ENCODE assay signal across 1 cellular context in the genomic region with DNA sequence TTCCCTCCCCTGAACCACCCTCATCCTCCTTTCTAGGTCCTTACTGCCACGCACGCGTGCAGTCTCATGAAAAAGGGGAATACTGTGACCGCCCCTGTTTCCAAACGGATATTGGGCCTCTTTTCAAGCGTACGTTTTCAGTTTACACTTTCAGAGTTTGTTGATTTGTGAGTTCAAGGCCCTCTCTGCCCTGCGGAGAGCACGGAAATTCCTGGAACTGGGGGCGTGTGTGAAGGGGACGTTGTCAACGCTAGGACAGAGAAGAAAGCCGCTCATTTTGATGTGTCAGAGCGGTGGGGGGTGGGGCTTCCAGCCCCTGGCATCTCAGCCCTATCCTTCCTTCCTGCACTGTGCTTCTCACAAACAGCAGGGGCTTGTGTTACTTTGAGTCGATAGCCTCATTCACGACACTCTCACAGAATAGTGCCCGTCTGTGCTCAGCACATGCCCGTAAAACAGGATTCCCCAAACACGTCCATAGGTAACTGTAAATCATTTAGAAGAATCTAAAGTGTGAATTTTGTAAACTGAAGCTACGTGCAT.
A peak's percentile ranks its signal among the peaks of the same experiment; 100 is the strongest.
TF ChIP-seq lines count a peak whose summit lies in the region.

No MANE protein-coding gene starts in this region.

TF ChIP-seq in HepG2, 621 proteins besides CTCF, POLR2A, EP300 and RAD21 (continued from another document and continues in another):
- TF ChIP-seq ATRX (CRISPR knock-in tag; IDR thresholded peaks at IDR 0.05; ENCODE audit: borderline replicate concordance) (no peak), ZNF30 (CRISPR knock-in tag; IDR thresholded peaks at IDR 0.05) (no peak), MXI1 (IDR thresholded peaks at IDR 0.05; ENCODE audit: borderline replicate concordance, low read depth, low read length) (peak; percentile 80; the same call in 1 of the 3 replicates), ZNF407 (CRISPR knock-in tag; IDR thresholded peaks at IDR 0.05; ENCODE audit: not compliant biosample characterization) (no peak), DBP (CRISPR knock-in tag; IDR thresholded peaks at IDR 0.05; ENCODE audit: not compliant biosample characterization) (no peak), NR2C2 (CRISPR knock-in tag; IDR thresholded peaks at IDR 0.05; ENCODE audit: borderline replicate concordance) (peak; percentile 87), SOX13 (IDR thresholded peaks at IDR 0.05) (peak; percentile 76; the same call in 1 of the 2 replicates), SOX13 (CRISPR knock-in tag; conservative IDR thresholded peaks at IDR 0.05 in 1 of 2, IDR thresholded peaks at IDR 0.05 in 1 of 2) (peak in 1 of 2 experiments; percentile 75; a peak in 2 of 4 replicates), PCBP2 (optimal IDR thresholded peaks at IDR 0.05; ENCODE audit: low read depth, low read length, poor library complexity, severe bottlenecking) (no peak), ZNF530 (CRISPR knock-in tag; IDR thresholded peaks at IDR 0.05; ENCODE audit: low read depth) (no peak), ZNF24 (IDR thresholded peaks at IDR 0.05) (no peak), ZNF7 (CRISPR knock-in tag; IDR thresholded peaks at IDR 0.05) (no peak), MYPOP (CRISPR knock-in tag; IDR thresholded peaks at IDR 0.05) (no peak), ZNF496 (CRISPR knock-in tag; IDR thresholded peaks at IDR 0.05; ENCODE audit: insufficient replicate concordance) (no peak), NR0B2 (CRISPR knock-in tag; IDR thresholded peaks at IDR 0.05) (no peak), KDM5B (CRISPR knock-in tag; IDR thresholded peaks at IDR 0.05; ENCODE audit: borderline replicate concordance) (no peak; the same call in 1 of the 2 replicates), NFKBIZ (CRISPR knock-in tag; IDR thresholded peaks at IDR 0.05) (peak; percentile 76; the same call in 1 of the 2 replicates), PLSCR1 (CRISPR knock-in tag; IDR thresholded peaks at IDR 0.05; ENCODE audit: borderline replicate concordance) (no peak), KDM6A (CRISPR knock-in tag; IDR thresholded peaks at IDR 0.05; ENCODE audit: low read depth) (peak; percentile 86), HNF4A (CRISPR knock-in tag; IDR thresholded peaks at IDR 0.05) (peak; percentile 73), ZNF333 (CRISPR knock-in tag; IDR thresholded peaks at IDR 0.05; ENCODE audit: borderline replicate concordance) (no peak; the same call in 1 of the 2 replicates), GFI1 (CRISPR knock-in tag; IDR thresholded peaks at IDR 0.05; ENCODE audit: borderline replicate concordance) (peak; percentile 74), ZFYVE20 (CRISPR knock-in tag; IDR thresholded peaks at IDR 0.05; ENCODE audit: borderline replicate concordance, low read depth) (no peak), ZBTB34 (CRISPR knock-in tag; IDR thresholded peaks at IDR 0.05) (peak; percentile 89)
- TF ChIP-seq, protein P1, sequence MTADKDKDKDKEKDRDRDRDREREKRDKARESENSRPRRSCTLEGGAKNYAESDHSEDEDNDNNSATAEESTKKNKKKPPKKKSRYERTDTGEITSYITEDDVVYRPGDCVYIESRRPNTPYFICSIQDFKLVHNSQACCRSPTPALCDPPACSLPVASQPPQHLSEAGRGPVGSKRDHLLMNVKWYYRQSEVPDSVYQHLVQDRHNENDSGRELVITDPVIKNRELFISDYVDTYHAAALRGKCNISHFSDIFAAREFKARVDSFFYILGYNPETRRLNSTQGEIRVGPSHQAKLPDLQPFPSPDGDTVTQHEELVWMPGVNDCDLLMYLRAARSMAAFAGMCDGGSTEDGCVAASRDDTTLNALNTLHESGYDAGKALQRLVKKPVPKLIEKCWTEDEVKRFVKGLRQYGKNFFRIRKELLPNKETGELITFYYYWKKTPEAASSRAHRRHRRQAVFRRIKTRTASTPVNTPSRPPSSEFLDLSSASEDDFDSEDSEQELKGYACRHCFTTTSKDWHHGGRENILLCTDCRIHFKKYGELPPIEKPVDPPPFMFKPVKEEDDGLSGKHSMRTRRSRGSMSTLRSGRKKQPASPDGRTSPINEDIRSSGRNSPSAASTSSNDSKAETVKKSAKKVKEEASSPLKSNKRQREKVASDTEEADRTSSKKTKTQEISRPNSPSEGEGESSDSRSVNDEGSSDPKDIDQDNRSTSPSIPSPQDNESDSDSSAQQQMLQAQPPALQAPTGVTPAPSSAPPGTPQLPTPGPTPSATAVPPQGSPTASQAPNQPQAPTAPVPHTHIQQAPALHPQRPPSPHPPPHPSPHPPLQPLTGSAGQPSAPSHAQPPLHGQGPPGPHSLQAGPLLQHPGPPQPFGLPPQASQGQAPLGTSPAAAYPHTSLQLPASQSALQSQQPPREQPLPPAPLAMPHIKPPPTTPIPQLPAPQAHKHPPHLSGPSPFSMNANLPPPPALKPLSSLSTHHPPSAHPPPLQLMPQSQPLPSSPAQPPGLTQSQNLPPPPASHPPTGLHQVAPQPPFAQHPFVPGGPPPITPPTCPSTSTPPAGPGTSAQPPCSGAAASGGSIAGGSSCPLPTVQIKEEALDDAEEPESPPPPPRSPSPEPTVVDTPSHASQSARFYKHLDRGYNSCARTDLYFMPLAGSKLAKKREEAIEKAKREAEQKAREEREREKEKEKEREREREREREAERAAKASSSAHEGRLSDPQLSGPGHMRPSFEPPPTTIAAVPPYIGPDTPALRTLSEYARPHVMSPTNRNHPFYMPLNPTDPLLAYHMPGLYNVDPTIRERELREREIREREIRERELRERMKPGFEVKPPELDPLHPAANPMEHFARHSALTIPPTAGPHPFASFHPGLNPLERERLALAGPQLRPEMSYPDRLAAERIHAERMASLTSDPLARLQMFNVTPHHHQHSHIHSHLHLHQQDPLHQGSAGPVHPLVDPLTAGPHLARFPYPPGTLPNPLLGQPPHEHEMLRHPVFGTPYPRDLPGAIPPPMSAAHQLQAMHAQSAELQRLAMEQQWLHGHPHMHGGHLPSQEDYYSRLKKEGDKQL (CRISPR knock-in tag; IDR thresholded peaks at IDR 0.05; ENCODE audit: low read depth) = peak; percentile 84
- TF ChIP-seq, protein P2, sequence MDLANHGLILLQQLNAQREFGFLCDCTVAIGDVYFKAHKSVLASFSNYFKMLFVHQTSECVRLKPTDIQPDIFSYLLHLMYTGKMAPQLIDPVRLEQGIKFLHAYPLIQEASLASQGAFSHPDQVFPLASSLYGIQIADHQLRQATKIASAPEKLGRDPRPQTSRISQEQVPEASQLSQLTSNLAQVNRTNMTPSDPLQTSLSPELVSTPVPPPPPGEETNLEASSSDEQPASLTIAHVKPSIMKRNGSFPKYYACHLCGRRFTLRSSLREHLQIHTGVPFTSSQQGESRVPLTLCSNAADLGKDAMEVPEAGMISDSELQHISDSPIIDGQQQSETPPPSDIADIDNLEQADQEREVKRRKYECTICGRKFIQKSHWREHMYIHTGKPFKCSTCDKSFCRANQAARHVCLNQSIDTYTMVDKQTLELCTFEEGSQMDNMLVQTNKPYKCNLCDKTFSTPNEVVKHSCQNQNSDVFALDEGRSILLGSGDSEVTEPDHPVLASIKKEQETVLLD (CRISPR knock-in tag; IDR thresholded peaks at IDR 0.05; ENCODE audit: low read depth) = no peak; the same call in 1 of the 2 replicates
- TF ChIP-seq, protein P3, sequence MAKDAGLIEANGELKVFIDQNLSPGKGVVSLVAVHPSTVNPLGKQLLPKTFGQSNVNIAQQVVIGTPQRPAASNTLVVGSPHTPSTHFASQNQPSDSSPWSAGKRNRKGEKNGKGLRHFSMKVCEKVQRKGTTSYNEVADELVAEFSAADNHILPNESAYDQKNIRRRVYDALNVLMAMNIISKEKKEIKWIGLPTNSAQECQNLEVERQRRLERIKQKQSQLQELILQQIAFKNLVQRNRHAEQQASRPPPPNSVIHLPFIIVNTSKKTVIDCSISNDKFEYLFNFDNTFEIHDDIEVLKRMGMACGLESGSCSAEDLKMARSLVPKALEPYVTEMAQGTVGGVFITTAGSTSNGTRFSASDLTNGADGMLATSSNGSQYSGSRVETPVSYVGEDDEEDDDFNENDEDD (CRISPR knock-in tag; IDR thresholded peaks at IDR 0.05; ENCODE audit: borderline replicate concordance) = peak; percentile 41; the same call in 1 of the 2 replicates
- TF ChIP-seq, protein P4, sequence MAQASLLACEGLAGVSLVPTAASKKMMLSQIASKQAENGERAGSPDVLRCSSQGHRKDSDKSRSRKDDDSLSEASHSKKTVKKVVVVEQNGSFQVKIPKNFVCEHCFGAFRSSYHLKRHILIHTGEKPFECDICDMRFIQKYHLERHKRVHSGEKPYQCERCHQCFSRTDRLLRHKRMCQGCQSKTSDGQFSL (CRISPR knock-in tag; IDR thresholded peaks at IDR 0.05) = no peak
